ENCODE assay signal across 20 cellular contexts in genomic region chr12:69254857-69255256, GRCh38. TPM values are rescaled to one million over a fixed set of nuclear protein-coding genes. Genes with fewer than 3 reads are reported as not detected.
A peak's percentile ranks its signal among the peaks of the same experiment; 100 is the strongest.
DNase-seq lines count a peak whose midpoint lies in the region; ATAC-seq, FAIRE-seq and TF ChIP-seq lines count a peak whose summit lies in the region.
"Had no signal": no experiment of that assay in that cellular context is flagged by ENCODE, and none has a peak within 500 bp of the region (broad histone marks: within the 10 kb centered on the region; RNA-seq: fewer than 3 reads in every experiment).

No MANE protein-coding gene starts in this region.

- peak overlapping the region; percentile 23 for H3K27ac Mint-ChIP-seq in activated T-helper 1 cell treated with anti-CD3 and anti-CD28 coated beads, Interleukin-12 subunit alpha, Interleukin-12 subunit beta, Interleukin-2, Interleukin-4 antibody, amounts not matched to agents 30 ng/mL and 10 ng/mL and 1 ng/mL, durations not matched to agents 14 hours and 24 hours and 36 hours
- H3K27ac Mint-ChIP-seq in activated CD4-positive, alpha-beta memory T cell treated with anti-CD3 and anti-CD28 coated beads, Interleukin-2, amount 10 ng/mL, durations not matched to agents 7 days and 5 days, result no peak overlapping the region

- POLR2A ChIA-PET in HEK293 (lab: Yijun Ruan, JAX), result no interaction called here
- POLR2A ChIA-PET in activated CD4-positive, alpha-beta memory T cell treated with anti-CD3 and anti-CD28 coated beads, Interleukin-2, amount 10 ng/mL, durations not matched to agents 7 days and 5 days (lab: Charles Lee), result interaction anchor here (0.8 to 1.4 kb wide), 6 partner anchors 13 to 105 kb away, joined by 3 to 7 read pairs (median 4); no protein-coding TSS in a partner anchor

- 53 to 82% (median 60%) methylated on average over 2 of the region's 2 CpGs for WGBS in small intestine, 3 donors

- peaks cover 34% of the 10 kb centered on the region for H3K4me1 Mint-ChIP-seq in activated T-helper 1 cell treated with anti-CD3 and anti-CD28 coated beads, Interleukin-12 subunit alpha, Interleukin-12 subunit beta, Interleukin-2, Interleukin-4 antibody, amounts not matched to agents 30 ng/mL and 10 ng/mL and 1 ng/mL, durations not matched to agents 14 hours and 24 hours and 36 hours (ENCODE audit: low read depth)
- peaks cover 24% of the 10 kb centered on the region for H3K4me1 Mint-ChIP-seq in activated CD4-positive, alpha-beta memory T cell treated with anti-CD3 and anti-CD28 coated beads, Interleukin-2, amount 10 ng/mL, durations not matched to agents 7 days and 5 days

- H3K9me3 Mint-ChIP-seq in activated T-helper 1 cell treated with anti-CD3 and anti-CD28 coated beads, Interleukin-12 subunit alpha, Interleukin-12 subunit beta, Interleukin-2, Interleukin-4 antibody, amounts not matched to agents 30 ng/mL and 10 ng/mL and 1 ng/mL, durations not matched to agents 14 hours and 24 hours and 36 hours, result no peaks in the 10 kb centered on the region
- no peaks in the 10 kb centered on the region for H3K9me3 Mint-ChIP-seq in activated CD4-positive, alpha-beta memory T cell treated with anti-CD3 and anti-CD28 coated beads, Interleukin-2, amount 10 ng/mL, durations not matched to agents 7 days and 5 days
- H3K9me3 Mint-ChIP-seq: CD4-positive, alpha-beta memory T cell; H9 had no signal

- H3K9me3 ChIP-seq in HEK293 (ENCODE audit: control insufficient read depth, insufficient read depth, low read depth, low read length), result no peaks in the 10 kb centered on the region
- no peaks in the 10 kb centered on the region for H3K9me3 ChIP-seq in small intestine (ENCODE audit: control insufficient read depth, low read depth)
- H3K9me3 ChIP-seq: BE2C had no signal

- no peak for FAIRE-seq in small intestine (lab: Jason Lieb, UNC)
- FAIRE-seq: A204.1, GM12878 had no signal

- H3K36me3 ChIP-seq in HEK293 (ENCODE audit: control insufficient read depth in 2 of 2, insufficient read depth in 1 of 2, low read length in 2 of 2), result peaks cover 43 to 62% of the 10 kb centered on the region in 2 experiments
- peaks cover 6 to 14% of the 10 kb centered on the region in 2 donors for H3K36me3 ChIP-seq in small intestine (ENCODE audit: control insufficient read depth in 2 of 2, insufficient read depth in 2 of 2, low read length in 2 of 2)

- peaks cover 11% of the 10 kb centered on the region for H3K4me1 ChIP-seq in HEK293 (ENCODE audit: control insufficient read depth, insufficient read depth, low read length)
- no peaks in the 10 kb centered on the region for H3K4me1 ChIP-seq in small intestine (ENCODE audit: control insufficient read depth in 2 of 2, insufficient read depth in 1 of 2, low read depth in 1 of 2, low read length in 1 of 2)
- H3K4me1 ChIP-seq: BE2C had no signal

- no peak for TF ChIP-seq CTCF in HEK293 (tag by site-specific recombination; IDR thresholded peaks at IDR 0.05)

- peaks cover 37% of the 10 kb centered on the region for H3K36me3 Mint-ChIP-seq in activated T-helper 1 cell treated with anti-CD3 and anti-CD28 coated beads, Interleukin-12 subunit alpha, Interleukin-12 subunit beta, Interleukin-2, Interleukin-4 antibody, amounts not matched to agents 30 ng/mL and 10 ng/mL and 1 ng/mL, durations not matched to agents 14 hours and 24 hours and 36 hours (ENCODE audit: low read depth)
- H3K36me3 Mint-ChIP-seq in activated CD4-positive, alpha-beta memory T cell treated with anti-CD3 and anti-CD28 coated beads, Interleukin-2, amount 10 ng/mL, durations not matched to agents 7 days and 5 days (ENCODE audit: low read depth), result peaks cover 42% of the 10 kb centered on the region

- CTCF ChIA-PET in HEK293 (lab: Yijun Ruan, JAX), result interaction anchor here (0.6 to 1.7 kb wide), 18 partner anchors 9 to 573 kb away, joined by 3 to 23 read pairs (median 3); no protein-coding TSS in a partner anchor
- CTCF ChIA-PET in activated CD4-positive, alpha-beta memory T cell treated with anti-CD3 and anti-CD28 coated beads, Interleukin-2, amount 10 ng/mL, durations not matched to agents 7 days and 5 days (lab: Charles Lee), result interaction anchor here (1.0 to 3.9 kb wide), 12 partner anchors 9 to 331 kb away, joined by 3 to 76 read pairs (median 4); partner anchors contain the start of gene CCT2

- peak; percentile 57 for ATAC-seq in left colon
- ATAC-seq in HG03280 (IDR thresholded peaks at IDR 0.05; ENCODE audit: unreplicated experiment), result no peak

- intact Hi-C loops in activated T-helper 1 cell treated with anti-CD3 and anti-CD28 coated beads, Interleukin-12 subunit alpha, Interleukin-12 subunit beta, Interleukin-2, Interleukin-4 antibody, amounts not matched to agents 30 ng/mL and 10 ng/mL and 1 ng/mL, durations not matched to agents 14 hours and 24 hours and 36 hours (cut with micrococcal nuclease), result loop anchor here (1.0 to 5.0 kb wide), 6 partner anchors 16 to 508 kb away; partner anchors contain the start of genes CPSF6, FRS2 and SLC35E3
- intact Hi-C loops in left colon (cut with DNase I, micrococcal nuclease), result loop anchor here in 1 of 2 donors (10.0 kb wide), 1 partner anchor 100 kb away; no protein-coding TSS in a partner anchor

- no peaks in the 10 kb centered on the region for H3K27me3 ChIP-seq in small intestine (ENCODE audit: control insufficient read depth in 2 of 2, insufficient read depth in 2 of 2, low read length in 2 of 2)
- H3K27me3 ChIP-seq: BE2C had no signal

- H3K4me3 Mint-ChIP-seq in activated T-helper 1 cell treated with anti-CD3 and anti-CD28 coated beads, Interleukin-12 subunit alpha, Interleukin-12 subunit beta, Interleukin-2, Interleukin-4 antibody, amounts not matched to agents 30 ng/mL and 10 ng/mL and 1 ng/mL, durations not matched to agents 14 hours and 24 hours and 36 hours, result no peak overlapping the region
- H3K4me3 Mint-ChIP-seq in activated CD4-positive, alpha-beta memory T cell treated with anti-CD3 and anti-CD28 coated beads, Interleukin-2, amount 10 ng/mL, durations not matched to agents 7 days and 5 days, result no peak overlapping the region
- H3K4me3 Mint-ChIP-seq: CD4-positive, alpha-beta memory T cell; H9 had no signal

- H3K27ac ChIP-seq in HEK293 (ENCODE audit: extremely low read depth, low read depth, low read length) (no peak overlapping the region), small intestine (ENCODE audit: low read depth in 1 of 2, low read length in 1 of 2) (no peak overlapping the region)
- H3K27ac ChIP-seq: KMS-11 had no signal

- no peak for DNase-seq in activated T-helper 1 cell treated with anti-CD3 and anti-CD28 coated beads, Interleukin-12 subunit alpha, Interleukin-12 subunit beta, Interleukin-2, Interleukin-4 antibody, amounts not matched to agents 30 ng/mL and 10 ng/mL and 1 ng/mL, durations not matched to agents 14 hours and 24 hours and 36 hours (ENCODE audit: low spot score)
- no peak for DNase-seq in left colon
- peak; percentile 60 for DNase-seq in small intestine
- DNase-seq in activated CD4-positive, alpha-beta memory T cell treated with anti-CD3 and anti-CD28 coated beads, Interleukin-2, amount 10 ng/mL, durations not matched to agents 7 days and 5 days, result no peak
- no peak for DNase-seq in DMS 273 (lab: John Stamatoyannopoulos, UW; ENCODE audit: unreplicated experiment)
- no peak for DNase-seq in NCI-H446 treated with DMSO at 0.1 percent for 48 hours (lab: John Stamatoyannopoulos, UW)
- DNase-seq: ACHN; BE2C; C1 segment of cervical spinal cord; CD4-positive, alpha-beta memory T cell; DMS53; DND-41; EL; GOT3; H9 had no signal

- H3K27me3 Mint-ChIP-seq in activated T-helper 1 cell treated with anti-CD3 and anti-CD28 coated beads, Interleukin-12 subunit alpha, Interleukin-12 subunit beta, Interleukin-2, Interleukin-4 antibody, amounts not matched to agents 30 ng/mL and 10 ng/mL and 1 ng/mL, durations not matched to agents 14 hours and 24 hours and 36 hours (ENCODE audit: insufficient read depth), result no peaks in the 10 kb centered on the region
- no peaks in the 10 kb centered on the region for H3K27me3 Mint-ChIP-seq in activated CD4-positive, alpha-beta memory T cell treated with anti-CD3 and anti-CD28 coated beads, Interleukin-2, amount 10 ng/mL, durations not matched to agents 7 days and 5 days
- H3K27me3 Mint-ChIP-seq: CD4-positive, alpha-beta memory T cell had no signal

- H3K4me3 ChIP-seq in HEK293 (ENCODE audit: low read depth, low read length) (no peak overlapping the region), small intestine (ENCODE audit: low read depth in 1 of 2, low read length in 2 of 2) (no peak overlapping the region)
- H3K4me3 ChIP-seq: GM12878 had no signal

TF ChIP-seq in HEK293, 187 proteins besides CTCF, POLR2A, EP300 and RAD21:
- TF ChIP-seq, protein P1, sequence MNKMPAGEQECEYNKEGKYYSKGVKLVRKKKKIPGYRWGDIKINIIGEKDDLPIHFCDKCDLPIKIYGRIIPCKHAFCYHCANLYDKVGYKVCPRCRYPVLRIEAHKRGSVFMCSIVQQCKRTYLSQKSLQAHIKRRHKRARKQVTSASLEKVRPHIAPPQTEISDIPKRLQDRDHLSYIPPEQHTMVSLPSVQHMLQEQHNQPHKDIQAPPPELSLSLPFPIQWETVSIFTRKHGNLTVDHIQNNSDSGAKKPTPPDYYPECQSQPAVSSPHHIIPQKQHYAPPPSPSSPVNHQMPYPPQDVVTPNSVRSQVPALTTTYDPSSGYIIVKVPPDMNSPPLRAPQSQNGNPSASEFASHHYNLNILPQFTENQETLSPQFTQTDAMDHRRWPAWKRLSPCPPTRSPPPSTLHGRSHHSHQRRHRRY (tag by site-specific recombination; IDR thresholded peaks at IDR 0.05), result no peak
- peak; percentile 61 for TF ChIP-seq ZNF146 (tag by site-specific recombination; IDR thresholded peaks at IDR 0.05)
- TF ChIP-seq, protein P2, sequence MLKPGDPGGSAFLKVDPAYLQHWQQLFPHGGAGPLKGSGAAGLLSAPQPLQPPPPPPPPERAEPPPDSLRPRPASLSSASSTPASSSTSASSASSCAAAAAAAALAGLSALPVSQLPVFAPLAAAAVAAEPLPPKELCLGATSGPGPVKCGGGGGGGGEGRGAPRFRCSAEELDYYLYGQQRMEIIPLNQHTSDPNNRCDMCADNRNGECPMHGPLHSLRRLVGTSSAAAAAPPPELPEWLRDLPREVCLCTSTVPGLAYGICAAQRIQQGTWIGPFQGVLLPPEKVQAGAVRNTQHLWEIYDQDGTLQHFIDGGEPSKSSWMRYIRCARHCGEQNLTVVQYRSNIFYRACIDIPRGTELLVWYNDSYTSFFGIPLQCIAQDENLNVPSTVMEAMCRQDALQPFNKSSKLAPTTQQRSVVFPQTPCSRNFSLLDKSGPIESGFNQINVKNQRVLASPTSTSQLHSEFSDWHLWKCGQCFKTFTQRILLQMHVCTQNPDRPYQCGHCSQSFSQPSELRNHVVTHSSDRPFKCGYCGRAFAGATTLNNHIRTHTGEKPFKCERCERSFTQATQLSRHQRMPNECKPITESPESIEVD (tag by site-specific recombination; IDR thresholded peaks at IDR 0.05), result no peak

RNA-seq across cellular contexts. Expression of gene CPSF6, which starts 15.5 kb away (rescaled TPM):
- total RNA-seq in activated T-helper 1 cell treated with anti-CD3 and anti-CD28 coated beads, Interleukin-12 subunit alpha, Interleukin-12 subunit beta, Interleukin-2, Interleukin-4 antibody, amounts not matched to agents 30 ng/mL and 10 ng/mL and 1 ng/mL, durations not matched to agents 14 hours and 24 hours and 36 hours, result 114 and 115 TPM in 2 replicates
- total RNA-seq in left colon, result 10 to 100 TPM; 44.9 to 51.5 TPM
- 10 to 100 TPM; 11.0 to 26.2 (median 12.4) TPM for polyA plus RNA-seq in small intestine
- 10 to 100 TPM; 89.9 to 91.6 TPM for total RNA-seq in activated CD4-positive, alpha-beta memory T cell treated with anti-CD3 and anti-CD28 coated beads, Interleukin-2, amount 10 ng/mL, durations not matched to agents 7 days and 5 days
